26 cellular contexts compared by ENCODE assay signal in genomic region chr1:32386993-32387392, GRCh38. TPM values are rescaled to one million over a fixed set of nuclear protein-coding genes. Genes with fewer than 3 reads are reported as not detected.
"Had no signal": no experiment of that assay in that cellular context is flagged by ENCODE, and none has a peak within 500 bp of the region (broad histone marks: within the 10 kb centered on the region; RNA-seq: fewer than 3 reads in every experiment).

No MANE protein-coding gene starts in this region.

- H3K27me3 Mint-ChIP-seq: naive B cell; natural killer cell treated with Interleukin-12 subunit alpha and Interleukin-12 subunit beta and Interleukin-15 and Interleukin-18, amount 100 ng/mL, for 72 hours; progenitor cell of endocrine pancreas; stimulated activated memory B cell treated with anti-CD40 and anti-IgM and Interleukin-4, amounts not matched to agents 10 μg/mL and 1 μg/mL and 100 μg/mL, for 72 hours; stimulated activated naive CD8-positive, alpha-beta T cell treated with anti-CD3 and anti-CD28 coated beads, Interleukin-15, amount 100 ng/mL, for 72 hours; type B pancreatic cell had no signal

- H3K27me3 ChIP-seq: ovary, right atrium auricular region, right lobe of liver, tibial nerve, uterus had no signal

- H3K27ac Mint-ChIP-seq: mesothelial cell of epicardium; naive B cell; natural killer cell treated with Interleukin-12 subunit alpha and Interleukin-12 subunit beta and Interleukin-15 and Interleukin-18, amount 100 ng/mL, for 72 hours; progenitor cell of endocrine pancreas; stimulated activated memory B cell treated with anti-CD40 and anti-IgM and Interleukin-4, amounts not matched to agents 10 μg/mL and 1 μg/mL and 100 μg/mL, for 72 hours; stimulated activated naive CD8-positive, alpha-beta T cell treated with anti-CD3 and anti-CD28 coated beads, Interleukin-15, amount 100 ng/mL, for 72 hours; type B pancreatic cell had no signal

- ATAC-seq: natural killer cell treated with Interleukin-12 subunit alpha and Interleukin-12 subunit beta and Interleukin-15 and Interleukin-18, amount 100 ng/mL, for 72 hours; right lobe of liver; stimulated activated memory B cell treated with anti-CD40 and anti-IgM and Interleukin-4, amounts not matched to agents 10 μg/mL and 1 μg/mL and 100 μg/mL, for 72 hours; stimulated activated naive CD8-positive, alpha-beta T cell treated with anti-CD3 and anti-CD28 coated beads, Interleukin-15, amount 100 ng/mL, for 72 hours had no signal

- H3K9me3 Mint-ChIP-seq: mesothelial cell of epicardium; naive B cell; natural killer cell treated with Interleukin-12 subunit alpha and Interleukin-12 subunit beta and Interleukin-15 and Interleukin-18, amount 100 ng/mL, for 72 hours; stimulated activated memory B cell treated with anti-CD40 and anti-IgM and Interleukin-4, amounts not matched to agents 10 μg/mL and 1 μg/mL and 100 μg/mL, for 72 hours; stimulated activated naive CD8-positive, alpha-beta T cell treated with anti-CD3 and anti-CD28 coated beads, Interleukin-15, amount 100 ng/mL, for 72 hours; type B pancreatic cell had no signal

- DNase-seq: islet precursor cell; left ventricle myocardium inferior; mesendoderm; naive B cell; ovary; right lobe of liver; stimulated activated CD4-positive, alpha-beta T cell treated with anti-CD3 and anti-CD28 coated beads, Interleukin-1b, Interleukin-23, amount 100 ng/mL, for 48 hours; stimulated activated CD4-positive, alpha-beta T cell treated with anti-CD3 and anti-CD28 coated beads, Interleukin-2, amount 100 ng/mL, for 48 hours; stimulated activated CD4-positive, alpha-beta T cell treated with anti-CD3 and anti-CD28 coated beads, Interleukin-4, amount 100 ng/mL, for 4 hours; stimulated activated CD8-positive, alpha-beta memory T cell treated with anti-CD3 and anti-CD28 coated beads, Interleukin-4, amount 100 ng/mL, for 48 hours; stimulated activated naive CD4-positive, alpha-beta T cell treated with Interleukin-2 at 50 U/mL for 16 hours; stimulated activated naive CD8-positive, alpha-beta T cell treated with anti-CD3 and anti-CD28 coated beads, Interleukin-15, amount 100 ng/mL, for 72 hours; substantia nigra; uterus had no signal

- H3K4me1 Mint-ChIP-seq: mesothelial cell of epicardium; stimulated activated memory B cell treated with anti-CD40 and anti-IgM and Interleukin-4, amounts not matched to agents 10 μg/mL and 1 μg/mL and 100 μg/mL, for 72 hours had no signal

- H3K36me3 Mint-ChIP-seq: natural killer cell treated with Interleukin-12 subunit alpha and Interleukin-12 subunit beta and Interleukin-15 and Interleukin-18, amount 100 ng/mL, for 72 hours had no signal

- H3K4me3 ChIP-seq: left ventricle myocardium inferior, lung, ovary, right atrium auricular region, right lobe of liver, smooth muscle cell, tibial nerve, uterus had no signal

- H3K4me3 Mint-ChIP-seq: mesothelial cell of epicardium; naive B cell; natural killer cell treated with Interleukin-12 subunit alpha and Interleukin-12 subunit beta and Interleukin-15 and Interleukin-18, amount 100 ng/mL, for 72 hours; stimulated activated memory B cell treated with anti-CD40 and anti-IgM and Interleukin-4, amounts not matched to agents 10 μg/mL and 1 μg/mL and 100 μg/mL, for 72 hours; stimulated activated naive CD8-positive, alpha-beta T cell treated with anti-CD3 and anti-CD28 coated beads, Interleukin-15, amount 100 ng/mL, for 72 hours; type B pancreatic cell had no signal

- H3K36me3 ChIP-seq: ovary, uterus had no signal

RNA-seq across cellular contexts. Expression of gene TSSK3, which starts 24.7 kb away (rescaled TPM):
- total RNA-seq: kidney epithelial cell, mononuclear cell, smooth muscle cell, temporal lobe had no signal
